ENCODE assay signal across 21 cellular contexts in genomic region chr20:59300341-59301081, GRCh38. TPM values are rescaled to one million over a fixed set of nuclear protein-coding genes. Genes with fewer than 3 reads are reported as not detected.
DNase-seq lines count a peak whose midpoint lies in the region; ATAC-seq, FAIRE-seq and TF ChIP-seq lines count a peak whose summit lies in the region.
"Had no signal": no experiment of that assay in that cellular context is flagged by ENCODE, and none has a peak within 500 bp of the region (broad histone marks: within the 10 kb centered on the region; RNA-seq: fewer than 3 reads in every experiment).

TSS of gene EDN3 (plus strand) at chr20:59300611. CDS start at chr20:59300813, 202 bp downstream.

- no peak within 1 kb of the TSS for H3K27ac ChIP-seq in pancreas
- H3K27ac ChIP-seq: brain microvascular endothelial cell, gastrocnemius medialis had no signal

- H3K9me3 Mint-ChIP-seq in Caco-2 (ENCODE audit: unreplicated experiment) (no peaks in the 10 kb centered on the region), WTC11 (no peaks in the 10 kb centered on the region)
- H3K9me3 Mint-ChIP-seq: naive B cell had no signal

- no peaks in the 10 kb centered on the region for H3K36me3 ChIP-seq in Caco-2 (ENCODE audit: control insufficient read depth, insufficient read depth, low read length)
- H3K36me3 ChIP-seq in iPS-15b (ENCODE audit: control insufficient read depth, insufficient read depth, low read length) = no peaks in the 10 kb centered on the region
- no peaks in the 10 kb centered on the region for H3K36me3 ChIP-seq in pancreas
- H3K36me3 ChIP-seq: brain microvascular endothelial cell, gastrocnemius medialis had no signal

- ATAC-seq in WTC11 (peak; percentile 76), pancreas (peak; percentile 28 to 62 (median 43))
- ATAC-seq: gastrocnemius medialis, PC-3, right cardiac atrium had no signal

- H3K4me3 Mint-ChIP-seq in Caco-2 (ENCODE audit: unreplicated experiment) (peak within 1 kb of the TSS; percentile 74), WTC11 (peak within 1 kb of the TSS; percentile 67)
- H3K4me3 Mint-ChIP-seq: naive B cell had no signal

- CTCF ChIA-PET in Caco-2 (lab: Charles Lee) = no interaction called here
- CTCF ChIA-PET in WTC11 (lab: Charles Lee) = interaction anchor here (0.8 to 1.0 kb wide), 2 partner anchors 56 to 92 kb away, joined by 3 to 4 read pairs; no protein-coding TSS in a partner anchor

- intact Hi-C loops in Caco-2 (cut with micrococcal nuclease; ENCODE audit: unreplicated experiment) = no loop called here
- intact Hi-C loops in pancreas (cut with DNase I) = no loop called here

- H3K27ac Mint-ChIP-seq in Caco-2 (ENCODE audit: unreplicated experiment) (no peak within 1 kb of the TSS), WTC11 (no peak within 1 kb of the TSS)
- H3K27ac Mint-ChIP-seq: naive B cell had no signal

- POLR2A ChIA-PET in Caco-2 (lab: Charles Lee) = no interaction called here
- POLR2A ChIA-PET in WTC11 (lab: Charles Lee) = no interaction called here

- DNase-seq in Caco-2 = peak in 1 of 2 experiments; percentile 53
- DNase-seq in WTC11 (ENCODE audit: low spot score) = peak; percentile 57
- peak in 1 of 6 donors; percentile 57 for DNase-seq in pancreas
- DNase-seq in NCI-H2196 (lab: John Stamatoyannopoulos, UW; ENCODE audit: unreplicated experiment) = no peak
- DNase-seq in activated naive CD4-positive, alpha-beta T cell treated with anti-CD3 and anti-CD28 coated beads, Interleukin-2, amount 50 U/mL, for 16 hours = no peak
- DNase-seq in inferior parietal cortex (ENCODE audit: extremely low spot score) = no peak
- no peak for DNase-seq in UCSD-AML1 (lab: John Stamatoyannopoulos, UW; ENCODE audit: unreplicated experiment)
- DNase-seq: brain microvascular endothelial cell; effector memory CD4-positive, alpha-beta T cell; gastrocnemius medialis; KBM-7; naive B cell; NCI-H1436; NCI-H510A; PC-3; right cardiac atrium; stimulated activated CD4-positive, alpha-beta T cell treated with anti-CD3 and anti-CD28 coated beads, Interleukin-4, amount 100 ng/mL, for 24 hours had no signal

- FAIRE-seq in pancreas (lab: Jason Lieb, UNC) = no peak
- FAIRE-seq: D721Med, urothelium cell line had no signal

- TF ChIP-seq CTCF in Caco-2 (IDR thresholded peaks at IDR 0.05; ENCODE audit: insufficient read depth in 1 of 2, low read depth in 1 of 2, low read length in 1 of 2, severe bottlenecking in 1 of 2, unreplicated experiment in 1 of 2) (no peak), WTC11 (IDR thresholded peaks at IDR 0.05) (no peak), pancreas (IDR thresholded peaks at IDR 0.05) (no peak)

- H3K36me3 Mint-ChIP-seq in Caco-2 (ENCODE audit: insufficient read depth, unreplicated experiment) (peaks cover 16% of the 10 kb centered on the region), WTC11 (no peaks in the 10 kb centered on the region)
- H3K36me3 Mint-ChIP-seq: naive B cell had no signal

- no peaks in the 10 kb centered on the region for H3K27me3 ChIP-seq in Caco-2 (replicated peaks; ENCODE audit: control insufficient read depth, insufficient read depth, low read length)
- H3K27me3 ChIP-seq in iPS-15b (ENCODE audit: control insufficient read depth, insufficient read depth, low read length) = peaks cover 63% of the 10 kb centered on the region
- peaks cover 0 to 5% (median 0%) of the 10 kb centered on the region in 4 donors for H3K27me3 ChIP-seq in pancreas

- peaks cover 3% of the 10 kb centered on the region for H3K4me1 Mint-ChIP-seq in Caco-2 (ENCODE audit: low read depth, unreplicated experiment)
- H3K4me1 Mint-ChIP-seq in WTC11 = 0 out of 2 replicates have a peak, but pooled peaks cover 2% of the 10 kb centered on the region
- H3K4me1 Mint-ChIP-seq: naive B cell had no signal

- TSS peak; percentile 19 for BruUV-seq in Caco-2 (replicated peaks; lab: Mats Ljungman, UMichigan)

- H3K27me3 Mint-ChIP-seq in Caco-2 (ENCODE audit: insufficient read depth, unreplicated experiment) = peaks cover 19% of the 10 kb centered on the region
- peaks cover 76% of the 10 kb centered on the region for H3K27me3 Mint-ChIP-seq in WTC11 (ENCODE audit: low read depth)

- no peaks in the 10 kb centered on the region for H3K9me3 ChIP-seq in Caco-2
- H3K9me3 ChIP-seq in iPS-15b (ENCODE audit: control insufficient read depth, insufficient read depth, low read length) = no peaks in the 10 kb centered on the region
- H3K9me3 ChIP-seq in pancreas = no peaks in the 10 kb centered on the region
- H3K9me3 ChIP-seq: gastrocnemius medialis had no signal

- H3K4me3 ChIP-seq in Caco-2 (ENCODE audit: low read depth, low read length) (peak within 1 kb of the TSS; percentile 46), iPS-15b (ENCODE audit: low read depth, low read length) (peak within 1 kb of the TSS; percentile 48), pancreas (peak within 1 kb of the TSS in 2 of 4 donors; percentile 30 to 32)

- 3 to 4% methylated on average over 64 to 76 of the region's 76 CpGs for WGBS in pancreas, 2 donors

- H3K9ac ChIP-seq in iPS-15b (ENCODE audit: low read depth, low read length) = no peak within 1 kb of the TSS

- H3K4me1 ChIP-seq in Caco-2 = peaks cover 13% of the 10 kb centered on the region
- H3K4me1 ChIP-seq in iPS-15b (ENCODE audit: control insufficient read depth, insufficient read depth, low read length) = no peaks in the 10 kb centered on the region
- no peaks in the 10 kb centered on the region for H3K4me1 ChIP-seq in pancreas
- H3K4me1 ChIP-seq: gastrocnemius medialis had no signal

TF ChIP-seq in WTC11, 78 proteins besides CTCF, POLR2A, EP300 and RAD21:
- no peak for TF ChIP-seq PRDM15 (CRISPR knock-in tag; IDR thresholded peaks at IDR 0.05)
- TF ChIP-seq E2F5 (CRISPR knock-in tag; IDR thresholded peaks at IDR 0.05) = 0 out of 2 replicates have a peak, but pooled peaks have one; percentile 40
- TF ChIP-seq GTF2I (CRISPR knock-in tag; conservative IDR thresholded peaks at IDR 0.05) = peak; percentile 85
- TF ChIP-seq ZNF263 (CRISPR knock-in tag; IDR thresholded peaks at IDR 0.05; ENCODE audit: low read depth) = peak; percentile 75; the same call in 1 of the 2 replicates

RNA-seq across cellular contexts. Expression of gene EDN3, which starts in this region (rescaled TPM):
- total RNA-seq in Caco-2 (2022) (26.8 and 41.8 TPM in 2 replicates), WTC11 (2021) (0.09 to 0.25 TPM (median 0.13 TPM) in 3 replicates), pancreas (1 to 10 TPM; 3.6 to 6.7 (median 5.0) TPM)
- 10 to 100 TPM in 1 of 2 donors, 1 to 10 TPM in 1; 8.5 to 55.3 TPM for polyA plus RNA-seq in pancreas
- total RNA-seq: H4, PC-3, right cardiac atrium had no signal
- polyA plus RNA-seq: right cardiac atrium had no signal

Comparison
In these comparisons a context has a peak if more than half of its experiments do, and no peak if none do; other contexts are left out.
1. Peak in DNase-seq and ATAC-seq in WTC11; RNA of the gene not detected or under 1 TPM.